23 cellular contexts compared by ENCODE assay signal in genomic region chr4:87066403-87067119, GRCh38.
DNase-seq lines count a peak whose midpoint lies in the region; ATAC-seq, FAIRE-seq and TF ChIP-seq lines count a peak whose summit lies in the region.
"Had no signal": no experiment of that assay in that cellular context is flagged by ENCODE, and none has a peak within 500 bp of the region (broad histone marks: within the 10 kb centered on the region; RNA-seq: fewer than 3 reads in every experiment).

No MANE protein-coding gene starts in this region.

- no peaks in the 10 kb centered on the region for H3K27me3 Mint-ChIP-seq in activated T-cell treated with anti-CD3 and anti-CD28 coated beads, Interleukin-2, amount 50 U/mL, for 24 hours
- H3K27me3 Mint-ChIP-seq: B cell; stimulated activated naive CD8-positive, alpha-beta T cell treated with anti-CD3 and anti-CD28 coated beads, Interleukin-15, Interleukin-2, amounts not matched to agents 100 ng/mL and 50 ng/mL, for 24 hours had no signal

- in situ Hi-C loops in HepG2 (cut with HindIII; ENCODE audit: extremely low pct_ligation_motif_present, low pct_unique_long_range_greater_than_20kb) = no loop called here

- no peak overlapping the region for H3K27ac ChIP-seq in HepG2 (ENCODE audit: extremely low read length, insufficient read depth, low read length)
- no peak overlapping the region for H3K27ac ChIP-seq in effector memory CD4-positive, alpha-beta T cell (ENCODE audit: insufficient read depth, low read length, poor library complexity, severe bottlenecking)
- H3K27ac ChIP-seq: 22Rv1, epithelial cell of prostate, skin epidermis had no signal

- H2AFZ ChIP-seq in HepG2 (ENCODE audit: low read length) = no peak overlapping the region

- no peak overlapping the region for H3K4me3 Mint-ChIP-seq in activated T-cell treated with anti-CD3 and anti-CD28 coated beads, Interleukin-2, amount 50 U/mL, for 24 hours
- H3K4me3 Mint-ChIP-seq: B cell; mesothelial cell of epicardium; nephron; stimulated activated naive CD8-positive, alpha-beta T cell treated with anti-CD3 and anti-CD28 coated beads, Interleukin-15, Interleukin-2, amounts not matched to agents 100 ng/mL and 50 ng/mL, for 24 hours had no signal

- no peak for TF ChIP-seq POLR2A in HepG2 (IDR thresholded peaks at IDR 0.05; ENCODE audit: insufficient read depth in 1 of 2, low read depth in 2 of 2, low read length in 2 of 2)

- H3K36me3 Mint-ChIP-seq in activated T-cell treated with anti-CD3 and anti-CD28 coated beads, Interleukin-2, amount 50 U/mL, for 24 hours (ENCODE audit: low read depth) = peaks cover 50% of the 10 kb centered on the region

- CTCF ChIA-PET in HepG2 (lab: Yijun Ruan, JAX; ENCODE audit: low intra/inter-chr PET ratio, low total read pairs) = no interaction called here

- ATAC-seq in HepG2 = no peak
- ATAC-seq: gastrocnemius medialis, left cardiac atrium had no signal

- H4K20me1 ChIP-seq in HepG2 (ENCODE audit: insufficient read depth, low read length) = no peaks in the 10 kb centered on the region; the same call in 1 of the 2 replicates

- no peaks in the 10 kb centered on the region for H3K9me3 Mint-ChIP-seq in activated T-cell treated with anti-CD3 and anti-CD28 coated beads, Interleukin-2, amount 50 U/mL, for 24 hours
- H3K9me3 Mint-ChIP-seq: mesothelial cell of epicardium; nephron; stimulated activated naive CD8-positive, alpha-beta T cell treated with anti-CD3 and anti-CD28 coated beads, Interleukin-15, Interleukin-2, amounts not matched to agents 100 ng/mL and 50 ng/mL, for 24 hours had no signal

- no peaks in the 10 kb centered on the region for H3K4me1 ChIP-seq in HepG2 (ENCODE audit: insufficient read depth, low read length)
- no peaks in the 10 kb centered on the region for H3K4me1 ChIP-seq in effector memory CD4-positive, alpha-beta T cell (ENCODE audit: control insufficient read depth, insufficient read depth, low read length, poor library complexity, severe bottlenecking)

- over 99% methylated on average over 4 of the region's 4 CpGs for WGBS in HepG2 (ENCODE audit: low lambda C conversion rate)

- H3K9me3 ChIP-seq in HepG2 (ENCODE audit: low read length) = no peaks in the 10 kb centered on the region
- H3K9me3 ChIP-seq in effector memory CD4-positive, alpha-beta T cell (ENCODE audit: control insufficient read depth, low read length) = no peaks in the 10 kb centered on the region
- H3K9me3 ChIP-seq: gastrocnemius medialis had no signal

- FAIRE-seq in bronchial epithelial cell (lab: Jason Lieb, UNC) = peak; percentile 36
- no peak for FAIRE-seq in HepG2 (lab: Jason Lieb, UNC)

- no peak for TF ChIP-seq RAD21 in HepG2 (CRISPR knock-in tag; IDR thresholded peaks at IDR 0.05)

- H3K4me2 ChIP-seq in HepG2 (ENCODE audit: low read depth, low read length) = no peak overlapping the region

- TF ChIP-seq CTCF in bronchial epithelial cell (IDR thresholded peaks at IDR 0.05; ENCODE audit: insufficient read depth, low read length, severe bottlenecking) (no peak), HepG2 (CRISPR knock-in tag; IDR thresholded peaks at IDR 0.05) (no peak)

- DNase-seq in DMS 273 (lab: John Stamatoyannopoulos, UW; ENCODE audit: unreplicated experiment) (peak; percentile 31), DMS 273 treated with DMSO at 0.1 percent for 48 hours (lab: John Stamatoyannopoulos, UW) (no peak), bronchial epithelial cell (ENCODE audit: low read depth) (no peak), HepG2 (ENCODE audit: low spot score) (no peak), activated T-cell treated with anti-CD3 and anti-CD28 coated beads for 4 hours (no peak), T-helper 9 cell (no peak)
- DNase-seq in effector memory CD4-positive, alpha-beta T cell = no peak
- no peak for DNase-seq in activated T-cell treated with anti-CD3 and anti-CD28 coated beads, Interleukin-2, amount 50 U/mL, for 24 hours
- DNase-seq: activated gamma-delta T cell treated with Interleukin-2 at 50 U/mL for 16 hours, COR-L47, gastrocnemius medialis, left cardiac atrium, NCI-H1436, NCI-H524 treated with DMSO at 0.1 percent for 48 hours, T-helper 1 cell had no signal

- no peak overlapping the region for H3K27ac Mint-ChIP-seq in activated T-cell treated with anti-CD3 and anti-CD28 coated beads, Interleukin-2, amount 50 U/mL, for 24 hours
- H3K27ac Mint-ChIP-seq: B cell; stimulated activated naive CD8-positive, alpha-beta T cell treated with anti-CD3 and anti-CD28 coated beads, Interleukin-15, Interleukin-2, amounts not matched to agents 100 ng/mL and 50 ng/mL, for 24 hours had no signal

- POLR2A ChIA-PET in HepG2 (lab: Yijun Ruan, JAX) = no interaction called here

- no peak overlapping the region for H3K4me3 ChIP-seq in bronchial epithelial cell (ENCODE audit: low read depth, low read length)
- no peak overlapping the region for H3K4me3 ChIP-seq in HepG2 (replicated peaks in 1 of 3; ENCODE audit: insufficient read depth in 1 of 3, low read depth in 2 of 3, low read length in 3 of 3)
- no peak overlapping the region for H3K4me3 ChIP-seq in effector memory CD4-positive, alpha-beta T cell (ENCODE audit: insufficient read depth, low read depth, low read length, poor library complexity, severe bottlenecking)
- H3K4me3 ChIP-seq: cardiac muscle cell, gastrocnemius medialis, skin epidermis had no signal

- intact Hi-C loops in HepG2 (cut with micrococcal nuclease; ENCODE audit: unreplicated experiment) = no loop called here

- H3K4me1 Mint-ChIP-seq in activated T-cell treated with anti-CD3 and anti-CD28 coated beads, Interleukin-2, amount 50 U/mL, for 24 hours (ENCODE audit: low read depth) = peaks cover 45% of the 10 kb centered on the region

- no TSS peak for BruUV-seq in HepG2 (replicated peaks; lab: Mats Ljungman, UMichigan)

- peaks cover 2% of the 10 kb centered on the region for H3K79me2 ChIP-seq in HepG2 (ENCODE audit: insufficient read depth, low read length)

- H3K36me3 ChIP-seq in bronchial epithelial cell (ENCODE audit: control insufficient read depth, insufficient read depth, low read length) (peaks cover 2% of the 10 kb centered on the region), HepG2 (replicated peaks in 1 of 2; ENCODE audit: control insufficient read depth in 1 of 2, insufficient read depth in 2 of 2, low read length in 2 of 2) (peaks cover 5 to 17% of the 10 kb centered on the region in 2 experiments; a peak in 3 of 5 replicates)
- no peaks in the 10 kb centered on the region for H3K36me3 ChIP-seq in effector memory CD4-positive, alpha-beta T cell (ENCODE audit: control insufficient read depth, insufficient read depth, low read length)
- H3K36me3 ChIP-seq: cardiac muscle cell, gastrocnemius medialis had no signal

- H3K27me3 ChIP-seq in bronchial epithelial cell (ENCODE audit: control insufficient read depth, insufficient read depth, low read length) = no peaks in the 10 kb centered on the region
- no peaks in the 10 kb centered on the region for H3K27me3 ChIP-seq in HepG2 (ENCODE audit: control insufficient read depth in 1 of 2, insufficient read depth in 2 of 2, low read length in 2 of 2)
- no peaks in the 10 kb centered on the region for H3K27me3 ChIP-seq in effector memory CD4-positive, alpha-beta T cell (replicated peaks; ENCODE audit: control insufficient read depth, insufficient read depth, low read length, poor library complexity, severe bottlenecking)
- H3K27me3 ChIP-seq: cardiac muscle cell, gastrocnemius medialis had no signal

- TF ChIP-seq EP300 in HepG2 (IDR thresholded peaks at IDR 0.05; ENCODE audit: low read depth in 2 of 2, low read length in 2 of 2) = no peak
- no peak for TF ChIP-seq EP300 in HepG2 (CRISPR knock-in tag; IDR thresholded peaks at IDR 0.05; ENCODE audit: borderline replicate concordance)

- no peak overlapping the region for H3K9ac ChIP-seq in HepG2 (ENCODE audit: insufficient read depth, low read depth, low read length)

TF ChIP-seq in HepG2, 621 proteins besides CTCF, POLR2A, EP300 and RAD21 (continues in another document):
- peak; percentile 38; the same call in 1 of the 2 replicates for TF ChIP-seq ZNF121 (CRISPR knock-in tag; IDR thresholded peaks at IDR 0.05)
- no peak for TF ChIP-seq ZNF558 (CRISPR knock-in tag; IDR thresholded peaks at IDR 0.05; ENCODE audit: borderline replicate concordance)
- TF ChIP-seq SCMH1 (CRISPR knock-in tag; IDR thresholded peaks at IDR 0.05; ENCODE audit: borderline replicate concordance) = no peak
- peak; percentile 82; the same call in 1 of the 2 replicates for TF ChIP-seq MIER2 (CRISPR knock-in tag; IDR thresholded peaks at IDR 0.05)
- no peak for TF ChIP-seq ZC3H4 (CRISPR knock-in tag; IDR thresholded peaks at IDR 0.05; ENCODE audit: borderline replicate concordance)
- no peak for TF ChIP-seq STAG1 (CRISPR knock-in tag; IDR thresholded peaks at IDR 0.05)
- no peak for TF ChIP-seq IRF9 (CRISPR knock-in tag; IDR thresholded peaks at IDR 0.05; ENCODE audit: borderline replicate concordance)
- no peak for TF ChIP-seq UBTF (CRISPR knock-in tag; IDR thresholded peaks at IDR 0.05)
- no peak for TF ChIP-seq SOX13 (IDR thresholded peaks at IDR 0.05)
- no peak for TF ChIP-seq SOX13 (CRISPR knock-in tag; conservative IDR thresholded peaks at IDR 0.05 in 1 of 2, IDR thresholded peaks at IDR 0.05 in 1 of 2)
- TF ChIP-seq ZNF850 (CRISPR knock-in tag; conservative IDR thresholded peaks at IDR 0.05) = no peak
- no peak for TF ChIP-seq NCOA2 (CRISPR knock-in tag; IDR thresholded peaks at IDR 0.05)
